ENCODE assay signal across 9 cellular contexts in genomic region chr6:11042750-11043551, GRCh38. TPM values are rescaled to one million over a fixed set of nuclear protein-coding genes. Genes with fewer than 3 reads are reported as not detected.
DNase-seq lines count a peak whose midpoint lies in the region; ATAC-seq and TF ChIP-seq lines count a peak whose summit lies in the region.
"Had no signal": no experiment of that assay in that cellular context is flagged by ENCODE, and none has a peak within 500 bp of the region (broad histone marks: within the 10 kb centered on the region; RNA-seq: fewer than 3 reads in every experiment).

No MANE protein-coding gene starts in this region.

- no peaks in the 10 kb centered on the region for H3K9me3 Mint-ChIP-seq in effector memory CD8-positive, alpha-beta T cell
- H3K9me3 Mint-ChIP-seq in neural crest cell = no peaks in the 10 kb centered on the region

- ATAC-seq in effector memory CD8-positive, alpha-beta T cell (replicated peaks) = peak; percentile 17
- no peak for ATAC-seq in HG03095 (IDR thresholded peaks at IDR 0.05; ENCODE audit: unreplicated experiment)

- H3K27me3 Mint-ChIP-seq in effector memory CD8-positive, alpha-beta T cell = peaks cover 49 to 68% of the 10 kb centered on the region in 2 donors
- H3K27me3 Mint-ChIP-seq in neural crest cell (ENCODE audit: low read depth) = peaks cover 69% of the 10 kb centered on the region

- peak overlapping the region; percentile 53 to 74 for H3K4me3 Mint-ChIP-seq in effector memory CD8-positive, alpha-beta T cell
- peak overlapping the region; percentile 81 for H3K4me3 Mint-ChIP-seq in neural crest cell

- H3K36me3 Mint-ChIP-seq in effector memory CD8-positive, alpha-beta T cell (ENCODE audit: insufficient read depth) = peaks cover 9% of the 10 kb centered on the region
- H3K36me3 Mint-ChIP-seq in neural crest cell (ENCODE audit: low read depth) = no peaks in the 10 kb centered on the region

- TF ChIP-seq CTCF in neural crest cell (conservative IDR thresholded peaks at IDR 0.05) = no peak

- H3K4me1 Mint-ChIP-seq in effector memory CD8-positive, alpha-beta T cell (ENCODE audit: low read depth in 2 of 2) = peaks cover 9% of the 10 kb centered on the region in 2 donors
- peaks cover 12% of the 10 kb centered on the region for H3K4me1 Mint-ChIP-seq in neural crest cell

- DNase-seq in NCI-H1417 (lab: John Stamatoyannopoulos, UW) = peak; percentile 38 to 67 (median 67)
- no peak for DNase-seq in NCI-H1417 treated with DMSO at 0.1 percent for 48 hours (lab: John Stamatoyannopoulos, UW)
- peak; percentile 65 for DNase-seq in NCI-H526 treated with DMSO at 0.1 percent for 48 hours (lab: John Stamatoyannopoulos, UW)
- DNase-seq in effector memory CD8-positive, alpha-beta T cell = no peak
- DNase-seq in neural crest cell (ENCODE audit: low read depth, low spot score) = no peak
- DNase-seq in GF-D8 (lab: John Stamatoyannopoulos, UW) = no peak
- no peak for DNase-seq in MV-4-11 (lab: John Stamatoyannopoulos, UW)

- H3K27ac Mint-ChIP-seq in effector memory CD8-positive, alpha-beta T cell = no peak overlapping the region
- H3K27ac Mint-ChIP-seq in neural crest cell (ENCODE audit: unreplicated experiment) = no peak overlapping the region

RNA-seq across cellular contexts. Expression of gene ELOVL2, which starts 1.2 kb away (rescaled TPM):
- 12.8 and 13.8 TPM in 2 replicates for total RNA-seq in neural crest cell
- total RNA-seq: T-helper 2 cell treated with Interferon-gamma antibody and Interleukin-4, amounts not matched to agents 100 ng/mL and 5 ng/mL, for 36 hours had no signal

RNA-seq across cellular contexts. Expression of gene SMIM13, which starts 50.7 kb away (rescaled TPM):
- 12.3 and 13.3 TPM in 2 replicates for total RNA-seq in neural crest cell

Comparison
In these comparisons a context has a peak if more than half of its experiments do, and no peak if none do; other contexts are left out.
1. DNase-seq: peak in NCI-H1417 (3 of 3) and NCI-H526 treated with DMSO at 0.1 percent for 48 hours (single experiment); none in NCI-H1417 treated with DMSO at 0.1 percent for 48 hours (single experiment), effector memory CD8-positive, alpha-beta T cell (0 of 3), neural crest cell (single experiment), GF-D8 (single experiment) and MV-4-11 (single experiment).